Comparison of ENCODE assay signal across 22 cellular contexts in genomic region chr9:90340421-90340820, GRCh38.
DNase-seq lines count a peak whose midpoint lies in the region; ATAC-seq and TF ChIP-seq lines count a peak whose summit lies in the region.
"Had no signal": no experiment of that assay in that cellular context is flagged by ENCODE, and none has a peak within 500 bp of the region (broad histone marks: within the 10 kb centered on the region; RNA-seq: fewer than 3 reads in every experiment).

No MANE protein-coding gene starts in this region.

- no peak overlapping the region for H2BK120ac ChIP-seq in H9 (ENCODE audit: low read depth, low read length, poor library complexity, severe bottlenecking)

- no peak overlapping the region for H2BK5ac ChIP-seq in H9 (ENCODE audit: insufficient read length, low read length)

- H3K4me3 ChIP-seq in WERI-Rb-1 (ENCODE audit: low read depth, low read length): no peak overlapping the region
- H3K4me3 ChIP-seq: K562, PC-9, right lobe of liver, upper lobe of left lung had no signal

- ATAC-seq in GM21447 (IDR thresholded peaks at IDR 0.05; ENCODE audit: unreplicated experiment): no peak
- ATAC-seq in HG02870 (IDR thresholded peaks at IDR 0.05; ENCODE audit: unreplicated experiment): no peak
- ATAC-seq: HCT116, K562, left ventricle myocardium superior, right lobe of liver had no signal

- H4K20me1 ChIP-seq in H9 (ENCODE audit: control insufficient read depth, insufficient read depth, insufficient read length): no peaks in the 10 kb centered on the region

- DNase-seq in A172 (ENCODE audit: low spot score) (peak; percentile 26), H9 (no peak), amniotic epithelial cell (ENCODE audit: low read depth) (peak; percentile 85), glutamatergic neuron (no peak), pons (ENCODE audit: low spot score) (no peak), WERI-Rb-1 (no peak)
- DNase-seq: activated CD4-positive, alpha-beta T cell treated with anti-CD3 and anti-CD28 coated beads for 1 hour; Calu3; left ventricle myocardium superior; NCI-H1417; NCI-H510A; PC-9; right lobe of liver; stimulated activated CD4-positive, alpha-beta T cell treated with anti-CD3 and anti-CD28 coated beads, Interleukin-4, amount 100 ng/mL, for 24 hours; upper lobe of left lung had no signal

- no peaks in the 10 kb centered on the region for H3K36me3 Mint-ChIP-seq in H9 (ENCODE audit: insufficient read depth in 1 of 3, low read depth in 3 of 3)
- H3K36me3 Mint-ChIP-seq in glutamatergic neuron (ENCODE audit: unreplicated experiment): no peaks in the 10 kb centered on the region
- H3K36me3 Mint-ChIP-seq: activated naive CD8-positive, alpha-beta T cell had no signal

- no peak overlapping the region for H2BK12ac ChIP-seq in H9 (ENCODE audit: insufficient read length, low read depth, low read length)

- no peaks in the 10 kb centered on the region for H3K9me3 ChIP-seq in H9 (ENCODE audit: control insufficient read depth, low read depth, low read length)
- no peaks in the 10 kb centered on the region for H3K9me3 ChIP-seq in WERI-Rb-1 (ENCODE audit: severe bottlenecking)
- H3K9me3 ChIP-seq: right lobe of liver, upper lobe of left lung had no signal

- no peak overlapping the region for H2BK15ac ChIP-seq in H9 (ENCODE audit: low read depth, low read length)

- H3K27me3 Mint-ChIP-seq in H9 (ENCODE audit: low read depth) (peaks cover 1% of the 10 kb centered on the region; the same call in 1 of the 2 replicates), glutamatergic neuron (ENCODE audit: unreplicated experiment) (no peaks in the 10 kb centered on the region)

- no peak overlapping the region for H3K18ac ChIP-seq in H9 (ENCODE audit: insufficient read length, low read depth, low read length)

- no peak overlapping the region for H3K4me2 ChIP-seq in H9 (ENCODE audit: insufficient read depth, insufficient read length, low read length)
- H3K4me2 ChIP-seq: PC-9 had no signal

- H3K14ac ChIP-seq in H9 (ENCODE audit: insufficient read depth, low read length): no peak overlapping the region

- no peak overlapping the region for H3K23ac ChIP-seq in H9 (ENCODE audit: insufficient read length, low read depth, low read length)

- H3K56ac ChIP-seq in H9 (ENCODE audit: insufficient read length, low read depth, low read length): peak overlapping the region; percentile 22

- TF ChIP-seq CTCF in H9 (conservative IDR thresholded peaks at IDR 0.05) (no peak), glutamatergic neuron (IDR thresholded peaks at IDR 0.05; ENCODE audit: partially characterized antibody, unreplicated experiment) (no peak), WERI-Rb-1 (IDR thresholded peaks at IDR 0.05; ENCODE audit: low read depth, low read length) (no peak)

- no peaks in the 10 kb centered on the region for H3K27me3 ChIP-seq in H9 (ENCODE audit: insufficient read depth, low read length)
- no peaks in the 10 kb centered on the region for H3K27me3 ChIP-seq in WERI-Rb-1 (ENCODE audit: insufficient read depth, low read depth, severe bottlenecking)
- H3K27me3 ChIP-seq: right lobe of liver, upper lobe of left lung had no signal

- no peak overlapping the region for H3T11ph ChIP-seq in H9 (ENCODE audit: low read length)

- no peaks in the 10 kb centered on the region for H3K4me1 ChIP-seq in H9 (ENCODE audit: insufficient read depth, low read length)
- H3K4me1 ChIP-seq: right lobe of liver, upper lobe of left lung had no signal

- no peak overlapping the region for H2AK5ac ChIP-seq in H9 (ENCODE audit: insufficient read length, low read length)

- no peaks in the 10 kb centered on the region for H3K79me1 ChIP-seq in H9 (ENCODE audit: insufficient read depth, low read depth, low read length, poor library complexity, severe bottlenecking)

- H3K4me1 Mint-ChIP-seq in H9 (peaks cover 5 to 7% of the 10 kb centered on the region in 2 experiments; a peak in 3 of 4 replicates), glutamatergic neuron (ENCODE audit: low read depth, unreplicated experiment) (peaks cover 15% of the 10 kb centered on the region)
- H3K4me1 Mint-ChIP-seq: nephron had no signal

- H3K9me3 Mint-ChIP-seq in H9 (no peaks in the 10 kb centered on the region), glutamatergic neuron (ENCODE audit: unreplicated experiment) (peaks cover 2% of the 10 kb centered on the region)
- H3K9me3 Mint-ChIP-seq: nephron had no signal

- H3K9ac ChIP-seq in H9 (ENCODE audit: extremely low read depth, insufficient read length, low read length): no peak overlapping the region

- H3K27ac ChIP-seq in H9 (ENCODE audit: insufficient read length, low read depth, low read length) (no peak overlapping the region), WERI-Rb-1 (no peak overlapping the region)
- H3K27ac ChIP-seq: epithelial cell of prostate, PC-9, right lobe of liver, upper lobe of left lung had no signal

- no peak overlapping the region for H3K4ac ChIP-seq in H9 (ENCODE audit: low read depth, low read length)

- no peak overlapping the region for H4K8ac ChIP-seq in H9 (replicated peaks; ENCODE audit: insufficient read length, low read depth, low read length)

- no peaks in the 10 kb centered on the region for H3K23me2 ChIP-seq in H9 (ENCODE audit: insufficient read length, low read depth, low read length, poor library complexity, severe bottlenecking)

- H3K27ac Mint-ChIP-seq in H9 (no peak overlapping the region), glutamatergic neuron (ENCODE audit: unreplicated experiment) (peak overlapping the region; percentile 73)
- H3K27ac Mint-ChIP-seq: activated naive CD8-positive, alpha-beta T cell had no signal

- H2BK20ac ChIP-seq in H9 (ENCODE audit: low read depth, low read length, poor library complexity, severe bottlenecking): no peak overlapping the region

- H3K4me3 Mint-ChIP-seq in H9: no peak overlapping the region
- H3K4me3 Mint-ChIP-seq in glutamatergic neuron (ENCODE audit: unreplicated experiment): no peak overlapping the region
- H3K4me3 Mint-ChIP-seq: activated naive CD8-positive, alpha-beta T cell; nephron had no signal

- no peak overlapping the region for H4K5ac ChIP-seq in H9 (ENCODE audit: insufficient read length, low read depth, low read length)

- no peak overlapping the region for H4K91ac ChIP-seq in H9 (ENCODE audit: insufficient read length, low read depth, low read length)

- no peak overlapping the region for H2AFZ ChIP-seq in H9 (ENCODE audit: low read length)
- H2AFZ ChIP-seq: PC-9 had no signal

- no peaks in the 10 kb centered on the region for H3K36me3 ChIP-seq in WERI-Rb-1
- H3K36me3 ChIP-seq: right lobe of liver, upper lobe of left lung had no signal

- H3K79me2 ChIP-seq in H9 (ENCODE audit: insufficient read depth, low read length): no peaks in the 10 kb centered on the region

Comparison
In these comparisons a context has a peak if more than half of its experiments do, and no peak if none do; other contexts are left out.
1. DNase-seq: peak in A172 (single experiment) and amniotic epithelial cell (single experiment); none in H9 (single experiment), glutamatergic neuron (single experiment), pons (single experiment) and WERI-Rb-1 (single experiment).